1 cellular context compared by ENCODE assay signal in genomic region chr11:75302346-75302745, GRCh38.
TF ChIP-seq lines count a peak whose summit lies in the region.

No MANE protein-coding gene starts in this region.

TF ChIP-seq in WTC11, 78 proteins besides CTCF, POLR2A, EP300 and RAD21 (continued from another document):
- no peak for TF ChIP-seq ZBTB43 (CRISPR knock-in tag; IDR thresholded peaks at IDR 0.05)
- no peak for TF ChIP-seq TP53 (CRISPR knock-in tag; IDR thresholded peaks at IDR 0.05)
- TF ChIP-seq, protein P1, sequence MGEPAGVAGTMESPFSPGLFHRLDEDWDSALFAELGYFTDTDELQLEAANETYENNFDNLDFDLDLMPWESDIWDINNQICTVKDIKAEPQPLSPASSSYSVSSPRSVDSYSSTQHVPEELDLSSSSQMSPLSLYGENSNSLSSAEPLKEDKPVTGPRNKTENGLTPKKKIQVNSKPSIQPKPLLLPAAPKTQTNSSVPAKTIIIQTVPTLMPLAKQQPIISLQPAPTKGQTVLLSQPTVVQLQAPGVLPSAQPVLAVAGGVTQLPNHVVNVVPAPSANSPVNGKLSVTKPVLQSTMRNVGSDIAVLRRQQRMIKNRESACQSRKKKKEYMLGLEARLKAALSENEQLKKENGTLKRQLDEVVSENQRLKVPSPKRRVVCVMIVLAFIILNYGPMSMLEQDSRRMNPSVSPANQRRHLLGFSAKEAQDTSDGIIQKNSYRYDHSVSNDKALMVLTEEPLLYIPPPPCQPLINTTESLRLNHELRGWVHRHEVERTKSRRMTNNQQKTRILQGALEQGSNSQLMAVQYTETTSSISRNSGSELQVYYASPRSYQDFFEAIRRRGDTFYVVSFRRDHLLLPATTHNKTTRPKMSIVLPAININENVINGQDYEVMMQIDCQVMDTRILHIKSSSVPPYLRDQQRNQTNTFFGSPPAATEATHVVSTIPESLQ (CRISPR knock-in tag; IDR thresholded peaks at IDR 0.05): no peak
